ENCODE assay signal across 32 cellular contexts in the genomic region with DNA sequence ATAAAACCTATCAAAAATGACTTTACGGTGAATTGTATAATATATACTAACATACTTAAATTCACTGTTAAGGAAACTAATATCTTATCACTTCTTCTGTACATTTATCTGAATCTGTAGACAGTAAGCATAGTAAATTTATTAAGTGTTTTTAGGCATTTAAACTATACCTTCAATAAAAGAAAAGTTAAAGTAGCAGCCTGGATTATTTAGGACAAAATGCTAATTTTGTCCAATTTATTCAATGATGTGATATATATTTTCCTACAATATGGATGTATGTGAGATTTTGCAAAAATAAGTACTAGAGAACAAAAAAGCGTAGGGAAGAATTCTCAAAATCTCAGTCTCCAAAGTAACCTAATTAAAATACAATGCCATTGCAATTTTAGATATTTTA.
"Had no signal": no experiment of that assay in that cellular context is flagged by ENCODE, and none has a peak within 500 bp of the region (broad histone marks: within the 10 kb centered on the region; RNA-seq: fewer than 3 reads in every experiment).

No MANE protein-coding gene starts in this region.

- H3K4me3 ChIP-seq: adrenal gland, ascending aorta, body of pancreas, breast epithelium, cardiac muscle cell had no signal

- H3K27me3 ChIP-seq: adrenal gland, ascending aorta, body of pancreas, brain microvascular endothelial cell, breast epithelium, cardiac muscle cell had no signal

- H3K27ac ChIP-seq: adrenal gland, ascending aorta, body of pancreas, brain microvascular endothelial cell, breast epithelium, cardiac muscle cell had no signal

- H3K36me3 ChIP-seq: adrenal gland, ascending aorta, brain microvascular endothelial cell, breast epithelium, cardiac muscle cell had no signal

- ATAC-seq: activated naive CD4-positive, alpha-beta T cell treated with anti-CD3 and anti-CD28 coated beads, Interleukin-2, amount 50 U/mL, for 72 hours; activated naive CD8-positive, alpha-beta T cell treated with anti-CD3 and anti-CD28 coated beads, Interleukin-2, amount 50 U/mL, for 24 hours; activated T-cell treated with anti-CD3 and anti-CD28 coated beads, Interleukin-2, amount 50 U/mL, for 4 hours; activated T-cell treated with anti-CD3 and anti-CD28 coated beads, Interleukin-2, amount 50 U/mL, for 72 hours; activated T-helper 17 cell treated with anti-CD3 and anti-CD28 coated beads, Interleukin-2, amount 50 U/mL, for 72 hours; body of pancreas had no signal

- H3K4me1 ChIP-seq: adrenal gland, ascending aorta, body of pancreas, breast epithelium had no signal

- DNase-seq: activated effector memory CD4-positive, alpha-beta T cell treated with anti-CD3 and anti-CD28 coated beads, Interleukin-2, amount 50 U/mL, for 16 hours; activated effector memory CD4-positive, alpha-beta T cell treated with Interleukin-2 at 50 U/mL for 16 hours; activated gamma-delta T cell; activated gamma-delta T cell treated with Interleukin-2 at 50 U/mL for 16 hours; activated naive CD4-positive, alpha-beta T cell; activated naive CD4-positive, alpha-beta T cell treated with anti-CD3 and anti-CD28 coated beads for 36 hours; activated naive CD4-positive, alpha-beta T cell treated with anti-CD3 and anti-CD28 coated beads, Interleukin-2, amount 10 ng/mL, durations not matched to agents 7 days and 5 days; activated naive CD4-positive, alpha-beta T cell treated with anti-CD3 and anti-CD28 coated beads, Interleukin-2, amount 50 U/mL, for 16 hours; activated naive CD4-positive, alpha-beta T cell treated with Interleukin-2 at 50 U/mL for 16 hours; activated naive CD8-positive, alpha-beta T cell treated with anti-CD3 and anti-CD28 coated beads for 36 hours; activated naive CD8-positive, alpha-beta T cell treated with anti-CD3 and anti-CD28 coated beads, Interleukin-2, amount 10 ng/mL, durations not matched to agents 7 days and 5 days; activated naive CD8-positive, alpha-beta T cell treated with anti-CD3 and anti-CD28 coated beads, Interleukin-2, amount 50 U/mL, for 24 hours; activated T-cell treated with anti-CD3 and anti-CD28 coated beads, Interleukin-2, amount 50 U/mL, for 24 hours; activated T-cell treated with anti-CD3 and anti-CD28 coated beads, Interleukin-2, amount 50 U/mL, for 4 hours; activated T-cell treated with anti-CD3 and anti-CD28 coated beads, Interleukin-2, amount 50 U/mL, for 48 hours; activated T-cell treated with anti-CD3 and anti-CD28 coated beads, Interleukin-2, amount 50 U/mL, for 72 hours; adrenal gland; amniotic stem cell; amygdala; anterior cingulate cortex; aorta; body of pancreas; brain microvascular endothelial cell; central memory CD4-positive, alpha-beta T cell; cerebellar nuclear complex had no signal

- FAIRE-seq: astrocyte, bronchial epithelial cell had no signal

- H3K9me3 ChIP-seq: adrenal gland, ascending aorta, body of pancreas, breast epithelium had no signal
